8 cellular contexts compared by ENCODE assay signal in genomic region chr1:92583821-92584760, GRCh38.
DNase-seq lines count a peak whose midpoint lies in the region; ATAC-seq, FAIRE-seq and TF ChIP-seq lines count a peak whose summit lies in the region.

No MANE protein-coding gene starts in this region.

- peaks cover 4% of the 10 kb centered on the region for H3K9me3 Mint-ChIP-seq in activated CD4-positive, alpha-beta memory T cell treated with anti-CD3 and anti-CD28 coated beads for 36 hours
- peaks cover 0 to 16% (median 0%) of the 10 kb centered on the region in 11 donors for H3K9me3 Mint-ChIP-seq in naive thymus-derived CD4-positive, alpha-beta T cell

- no peak overlapping the region for H3K27ac ChIP-seq in AG04450 (ENCODE audit: low read depth, low read length)
- H3K27ac ChIP-seq in naive thymus-derived CD4-positive, alpha-beta T cell (ENCODE audit: low read depth, low read length), result peak overlapping the region; percentile 47
- no peak overlapping the region for H3K27ac ChIP-seq in colonic mucosa

- H3K27ac Mint-ChIP-seq in activated CD4-positive, alpha-beta memory T cell treated with anti-CD3 and anti-CD28 coated beads for 36 hours, result peak overlapping the region; percentile 92
- peak overlapping the region; percentile 41 to 93 (median 86) for H3K27ac Mint-ChIP-seq in naive thymus-derived CD4-positive, alpha-beta T cell

- H3K27me3 ChIP-seq in AG04450 (ENCODE audit: control insufficient read depth, insufficient read depth, low read length) (no peaks in the 10 kb centered on the region), colonic mucosa (no peaks in the 10 kb centered on the region)
- H3K27me3 ChIP-seq in naive thymus-derived CD4-positive, alpha-beta T cell (ENCODE audit: control insufficient read depth in 2 of 2, insufficient read depth in 2 of 2, low read length in 2 of 2), result no peaks in the 10 kb centered on the region

- DNase-seq in AG04450 (ENCODE audit: low read depth, low spot score) (peak; percentile 11), GM19239 (ENCODE audit: insufficient read length, low spot score) (no peak), colonic mucosa (no peak), NCI-H187 (lab: John Stamatoyannopoulos, UW) (no peak), D341Med (ENCODE audit: low spot score) (no peak)
- no peak for DNase-seq in activated CD4-positive, alpha-beta memory T cell treated with anti-CD3 and anti-CD28 coated beads for 36 hours
- peak in 7 of 9 donors; percentile 50 to 82 (median 76) for DNase-seq in naive thymus-derived CD4-positive, alpha-beta T cell

- ATAC-seq in HG03159 (IDR thresholded peaks at IDR 0.05; ENCODE audit: unreplicated experiment), result peak; percentile 89
- ATAC-seq in naive thymus-derived CD4-positive, alpha-beta T cell, result peak; percentile 93

- POLR2A ChIA-PET in AG04450 (lab: Yijun Ruan, JAX), result interaction anchor here (0.7 kb wide), 1 partner anchor 13 kb away, joined by 4 read pairs; no protein-coding TSS in a partner anchor
- POLR2A ChIA-PET in activated CD4-positive, alpha-beta memory T cell treated with anti-CD3 and anti-CD28 coated beads for 36 hours (lab: Charles Lee), result interaction anchor here (0.7 to 2.9 kb wide), 8 partner anchors 46 to 1132 kb away, joined by 3 to 38 read pairs (median 4); partner anchors contain the start of gene GFI1
- POLR2A ChIA-PET in naive thymus-derived CD4-positive, alpha-beta T cell (lab: Charles Lee), result interaction anchor here (0.6 to 1.7 kb wide), 8 partner anchors 46 to 283 kb away, joined by 3 to 7 read pairs (median 4); partner anchors contain the start of gene GFI1

- H3K36me3 ChIP-seq in naive thymus-derived CD4-positive, alpha-beta T cell (ENCODE audit: control insufficient read depth in 2 of 3, insufficient read depth in 3 of 3, low read length in 3 of 3), result no peaks in the 10 kb centered on the region
- H3K36me3 ChIP-seq in colonic mucosa, result no peaks in the 10 kb centered on the region

- peaks cover 64% of the 10 kb centered on the region for H3K4me1 Mint-ChIP-seq in activated CD4-positive, alpha-beta memory T cell treated with anti-CD3 and anti-CD28 coated beads for 36 hours (ENCODE audit: low read depth)
- H3K4me1 Mint-ChIP-seq in naive thymus-derived CD4-positive, alpha-beta T cell, result peaks cover 22 to 66% (median 63%) of the 10 kb centered on the region in 7 donors

- peaks cover 27 to 38% of the 10 kb centered on the region in 2 donors for H3K4me1 ChIP-seq in naive thymus-derived CD4-positive, alpha-beta T cell (ENCODE audit: control insufficient read depth in 2 of 2, insufficient read depth in 2 of 2, low read length in 2 of 2)
- H3K4me1 ChIP-seq in colonic mucosa, result no peaks in the 10 kb centered on the region

- H3K9ac ChIP-seq in colonic mucosa (ENCODE audit: low read depth in 2 of 2, low read length in 2 of 2), result no peak overlapping the region

- TF ChIP-seq CTCF in AG04450 (IDR thresholded peaks at IDR 0.05; ENCODE audit: low read depth, low read length), result peak; percentile 7; the same call in 1 of the 2 replicates
- no peak for TF ChIP-seq CTCF in colonic mucosa (IDR thresholded peaks at IDR 0.05)

- peak overlapping the region; percentile 65 for H3K4me3 Mint-ChIP-seq in activated CD4-positive, alpha-beta memory T cell treated with anti-CD3 and anti-CD28 coated beads for 36 hours
- H3K4me3 Mint-ChIP-seq in naive thymus-derived CD4-positive, alpha-beta T cell, result peak overlapping the region; percentile 25 to 88 (median 68)

- intact Hi-C loops in activated CD4-positive, alpha-beta memory T cell treated with anti-CD3 and anti-CD28 coated beads for 36 hours (cut with micrococcal nuclease), result loop anchor here (1.0 to 10.0 kb wide), 9 partner anchors 46 to 779 kb away; partner anchors contain the start of genes DIPK1A, MTF2 and RPL5
- intact Hi-C loops in naive thymus-derived CD4-positive, alpha-beta T cell (cut with micrococcal nuclease), result loop anchor here (1.0 to 5.0 kb wide), 9 partner anchors 15 to 1562 kb away; partner anchors contain the start of genes GFI1 (in 1 of the 2) and ZNF644 (in 1 of the 2)
- intact Hi-C loops in colonic mucosa (cut with DNase I), result no loop called here

- CTCF ChIA-PET in AG04450 (lab: Charles Lee), result interaction anchor here (1.4 kb wide), 1 partner anchor 13 kb away, joined by 5 read pairs; no protein-coding TSS in a partner anchor
- CTCF ChIA-PET in activated CD4-positive, alpha-beta memory T cell treated with anti-CD3 and anti-CD28 coated beads for 36 hours (lab: Charles Lee), result interaction anchor here (0.7 to 2.2 kb wide), 4 partner anchors 46 to 274 kb away, joined by 3 to 14 read pairs (median 3); no protein-coding TSS in a partner anchor
- CTCF ChIA-PET in naive thymus-derived CD4-positive, alpha-beta T cell (lab: Charles Lee), result interaction anchor here (0.7 to 2.1 kb wide), 4 partner anchors 99 to 584 kb away, joined by 4 to 8 read pairs (median 5); no protein-coding TSS in a partner anchor

- peak; percentile 95 for FAIRE-seq in GM19239 (lab: Jason Lieb, UNC)

- no peak overlapping the region for H3K4me3 ChIP-seq in AG04450 (ENCODE audit: low read depth, low read length)
- H3K4me3 ChIP-seq in naive thymus-derived CD4-positive, alpha-beta T cell (ENCODE audit: low read length), result peak overlapping the region; percentile 30
- no peak overlapping the region for H3K4me3 ChIP-seq in colonic mucosa

- peaks cover 10% of the 10 kb centered on the region for H3K36me3 Mint-ChIP-seq in activated CD4-positive, alpha-beta memory T cell treated with anti-CD3 and anti-CD28 coated beads for 36 hours
- H3K36me3 Mint-ChIP-seq in naive thymus-derived CD4-positive, alpha-beta T cell, result peaks cover 0 to 21% (median 4%) of the 10 kb centered on the region in 5 donors

- H3K9me3 ChIP-seq in AG04450 (ENCODE audit: control insufficient read depth, insufficient read depth, low read length), result 0 out of 2 replicates have a peak, but pooled peaks cover 1% of the 10 kb centered on the region
- no peaks in the 10 kb centered on the region for H3K9me3 ChIP-seq in naive thymus-derived CD4-positive, alpha-beta T cell (ENCODE audit: control insufficient read depth in 2 of 3, low read length in 3 of 3)
- no peaks in the 10 kb centered on the region for H3K9me3 ChIP-seq in colonic mucosa

- H3K27me3 Mint-ChIP-seq in activated CD4-positive, alpha-beta memory T cell treated with anti-CD3 and anti-CD28 coated beads for 36 hours, result no peaks in the 10 kb centered on the region
- H3K27me3 Mint-ChIP-seq in naive thymus-derived CD4-positive, alpha-beta T cell, result no peaks in the 10 kb centered on the region

Comparison
In these comparisons a context has a peak if more than half of its experiments do, and no peak if none do; other contexts are left out.
1. DNase-seq: peak in AG04450 (single experiment) and naive thymus-derived CD4-positive, alpha-beta T cell (7 of 9); none in GM19239 (single experiment), activated CD4-positive, alpha-beta memory T cell treated with anti-CD3 and anti-CD28 coated beads for 36 hours (single experiment), colonic mucosa (single experiment), NCI-H187 (0 of 2) and D341Med (single experiment).